26 cellular contexts compared by ENCODE assay signal in the genomic region with DNA sequence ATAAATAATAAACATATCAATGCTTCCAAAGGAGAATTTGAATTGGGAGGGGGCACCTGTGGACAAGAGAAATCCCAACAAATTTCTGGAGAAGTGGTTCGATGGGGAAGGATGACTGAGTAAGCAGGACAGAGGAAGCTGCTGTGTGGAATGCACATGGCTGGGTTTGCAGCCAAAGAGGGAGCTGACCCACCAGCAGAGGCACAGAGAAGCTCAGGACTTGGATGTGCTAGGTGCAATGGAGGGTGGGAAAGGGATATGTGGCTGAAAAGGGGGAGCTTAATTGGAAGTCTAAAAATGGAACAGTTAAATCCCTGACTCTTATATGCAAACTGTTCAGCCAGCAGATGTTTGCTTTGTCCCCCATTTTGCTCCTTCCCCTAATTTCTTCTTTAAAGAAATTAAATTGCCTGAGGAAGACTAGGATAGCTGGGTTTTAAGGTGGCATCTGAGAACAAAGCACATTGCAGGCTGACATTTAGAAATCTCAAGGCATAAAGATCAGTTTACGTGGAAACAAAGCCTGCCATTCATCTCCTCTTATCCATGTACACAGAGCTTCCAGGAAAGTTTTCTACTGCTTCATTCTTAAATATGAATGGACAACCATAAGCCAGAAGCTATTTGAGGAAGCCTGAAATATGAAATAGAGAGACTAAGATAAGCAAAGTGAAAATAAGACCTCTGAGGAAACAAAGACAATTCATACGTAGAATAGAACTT.
DNase-seq lines count a peak whose midpoint lies in the region; ATAC-seq lines count a peak whose summit lies in the region.
"Had no signal": no experiment of that assay in that cellular context is flagged by ENCODE, and none has a peak within 500 bp of the region (broad histone marks: within the 10 kb centered on the region; RNA-seq: fewer than 3 reads in every experiment).

No MANE protein-coding gene starts in this region.

- H3K9me3 Mint-ChIP-seq in stimulated activated naive CD8-positive, alpha-beta T cell treated with anti-CD3 and anti-CD28 coated beads, Interleukin-15, amount 100 ng/mL, for 72 hours, result peaks cover 22 to 23% of the 10 kb centered on the region in 2 donors
- H3K9me3 Mint-ChIP-seq: effector memory CD8-positive, alpha-beta T cell had no signal

- ATAC-seq in stimulated activated naive CD8-positive, alpha-beta T cell treated with anti-CD3 and anti-CD28 coated beads, Interleukin-15, Interleukin-2, amounts not matched to agents 100 U/mL and 50 U/mL, for 24 hours, result no peak
- ATAC-seq in stimulated activated naive CD8-positive, alpha-beta T cell treated with anti-CD3 and anti-CD28 coated beads, Interleukin-15, amount 100 ng/mL, for 72 hours, result no peak
- ATAC-seq in GM21360 (IDR thresholded peaks at IDR 0.05; ENCODE audit: unreplicated experiment), result no peak
- ATAC-seq: effector memory CD8-positive, alpha-beta T cell; HCT116; left lung; SK-N-SH treated with all-trans-retinoic acid at 6 μM for 48 hours had no signal

- peak; percentile 1 for DNase-seq in stimulated activated naive CD8-positive, alpha-beta T cell treated with anti-CD3 and anti-CD28 coated beads, Interleukin-15, Interleukin-2, amounts not matched to agents 100 U/mL and 50 U/mL, for 24 hours
- no peak for DNase-seq in stimulated activated naive CD8-positive, alpha-beta T cell treated with anti-CD3 and anti-CD28 coated beads, Interleukin-15, amount 100 ng/mL, for 72 hours
- peak; percentile 66 for DNase-seq in amniotic epithelial cell (ENCODE audit: low read depth)
- peak; percentile 92 for DNase-seq in foreskin melanocyte
- no peak for DNase-seq in T-helper 2 cell
- no peak for DNase-seq in NCI-H345 treated with DMSO at 0.1 percent for 48 hours (lab: John Stamatoyannopoulos, UW; ENCODE audit: unreplicated experiment)
- DNase-seq: activated CD4-positive, alpha-beta T cell treated with anti-CD3 and anti-CD28 coated beads, Interleukin-2, amount 10 ng/mL, durations not matched to agents 7 days and 5 days; activated naive CD4-positive, alpha-beta T cell treated with anti-CD3 and anti-CD28 coated beads, Interleukin-2, amount 50 U/mL, for 16 hours; activated T-cell treated with anti-CD3 and anti-CD28 coated beads, Interleukin-2, amount 50 U/mL, for 48 hours; anterior cingulate cortex; COR-L47; cortex of kidney; DMS79; effector memory CD8-positive, alpha-beta T cell; GDM1; Karpas-422; left lung; NCI-H1436; NCI-H2081 treated with DMSO at 0.1 percent for 48 hours; NCI-H446 treated with DMSO at 0.1 percent for 48 hours; NCI-H82; trophoblast cell had no signal

- no peaks in the 10 kb centered on the region for H3K27me3 Mint-ChIP-seq in stimulated activated naive CD8-positive, alpha-beta T cell treated with anti-CD3 and anti-CD28 coated beads, Interleukin-15, amount 100 ng/mL, for 72 hours
- H3K27me3 Mint-ChIP-seq: activated CD4-positive, alpha-beta T cell treated with anti-CD3 and anti-CD28 coated beads, Interleukin-2, amount 10 ng/mL, durations not matched to agents 7 days and 5 days; effector memory CD8-positive, alpha-beta T cell had no signal

- H3K4me3 Mint-ChIP-seq in stimulated activated naive CD8-positive, alpha-beta T cell treated with anti-CD3 and anti-CD28 coated beads, Interleukin-15, amount 100 ng/mL, for 72 hours, result no peak overlapping the region
- H3K4me3 Mint-ChIP-seq: activated CD4-positive, alpha-beta T cell treated with anti-CD3 and anti-CD28 coated beads, Interleukin-2, amount 10 ng/mL, durations not matched to agents 7 days and 5 days; effector memory CD8-positive, alpha-beta T cell had no signal

- H3K4me1 Mint-ChIP-seq in stimulated activated naive CD8-positive, alpha-beta T cell treated with anti-CD3 and anti-CD28 coated beads, Interleukin-15, amount 100 ng/mL, for 72 hours, result peaks cover 28% of the 10 kb centered on the region

- no peak overlapping the region for H3K27ac Mint-ChIP-seq in stimulated activated naive CD8-positive, alpha-beta T cell treated with anti-CD3 and anti-CD28 coated beads, Interleukin-15, amount 100 ng/mL, for 72 hours
- H3K27ac Mint-ChIP-seq: activated CD4-positive, alpha-beta T cell treated with anti-CD3 and anti-CD28 coated beads, Interleukin-2, amount 10 ng/mL, durations not matched to agents 7 days and 5 days; T-helper 2 cell treated with Interferon-gamma antibody and Interleukin-4, amounts not matched to agents 5 μg/mL and 100 μg/mL, for 36 hours had no signal

Comparison
In these comparisons a context has a peak if more than half of its experiments do, and no peak if none do; other contexts are left out.
1. DNase-seq: peak in stimulated activated naive CD8-positive, alpha-beta T cell treated with anti-CD3 and anti-CD28 coated beads, Interleukin-15, Interleukin-2, amounts not matched to agents 100 U/mL and 50 U/mL, for 24 hours (single experiment), amniotic epithelial cell (single experiment) and foreskin melanocyte (single experiment); none in stimulated activated naive CD8-positive, alpha-beta T cell treated with anti-CD3 and anti-CD28 coated beads, Interleukin-15, amount 100 ng/mL, for 72 hours (0 of 2), T-helper 2 cell (0 of 5) and NCI-H345 treated with DMSO at 0.1 percent for 48 hours (single experiment).